In the genomic region with DNA sequence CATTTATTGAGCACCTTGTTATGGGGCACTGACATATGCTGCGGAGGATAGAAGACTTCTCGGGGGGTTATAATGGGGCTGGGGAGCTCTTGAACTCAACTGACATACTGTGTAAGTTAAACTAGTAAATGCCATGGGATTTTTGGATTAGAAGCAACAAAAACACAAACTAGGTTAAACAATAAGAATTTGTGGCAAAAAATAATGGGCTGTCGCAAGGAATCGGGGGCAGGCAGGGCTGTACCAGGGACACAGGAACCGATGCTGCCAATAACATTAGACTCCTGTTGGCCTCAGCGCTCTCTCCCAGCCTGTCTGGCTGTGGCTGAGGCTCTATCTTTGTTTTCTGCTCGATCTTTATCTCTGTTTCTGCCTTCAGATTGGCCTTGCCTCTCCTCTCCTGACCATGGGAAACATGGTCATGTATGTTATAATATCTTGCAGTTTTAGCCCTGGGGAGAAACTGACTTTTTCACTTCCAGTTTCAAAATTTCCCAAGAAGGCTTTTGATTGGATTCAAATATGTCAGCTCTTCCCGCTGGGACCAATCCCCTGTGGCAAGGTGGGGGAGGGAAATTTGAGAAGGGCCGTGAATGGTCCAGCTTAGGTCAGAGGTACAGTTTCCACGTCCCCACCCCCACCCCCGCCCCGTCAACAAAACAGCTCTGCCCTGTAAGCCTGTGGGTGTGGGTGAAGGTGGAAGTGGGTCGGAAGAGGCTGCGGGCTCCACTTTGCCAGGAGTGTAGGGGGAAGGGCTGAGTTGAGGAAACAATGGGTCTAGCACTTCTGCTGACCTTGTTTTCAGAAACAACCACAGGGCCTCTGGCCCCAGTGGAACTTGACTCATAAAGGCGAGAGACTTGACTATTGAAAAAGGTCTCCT, we compare ENCODE assay signal across 8 cellular contexts.
A peak's percentile ranks its signal among the peaks of the same experiment; 100 is the strongest.
DNase-seq lines count a peak whose midpoint lies in the region; ATAC-seq, FAIRE-seq and TF ChIP-seq lines count a peak whose summit lies in the region.

No MANE protein-coding gene starts in this region.

- DNase-seq in DMS153 treated with DMSO at 0.1 percent for 48 hours (lab: John Stamatoyannopoulos, UW; ENCODE audit: unreplicated experiment), result peak; percentile 94
- DNase-seq in HTR-8/SVneo (ENCODE audit: insufficient read length, low spot score), result peak; percentile 71
- peak; percentile 82 to 94 (median 90) for DNase-seq in adrenal gland
- DNase-seq in left ventricle myocardium inferior, result peak; percentile 71
- DNase-seq in pulmonary artery endothelial cell (ENCODE audit: low read depth, low spot score), result peak; percentile 79
- DNase-seq in cortex of kidney (lab: John Stamatoyannopoulos, UW), result no peak

- intact Hi-C loops in adrenal gland (cut with DNase I), result loop anchor here (5.0 to 10.0 kb wide), 2 partner anchors 161 to 294 kb away; partner anchors contain the start of gene TBL1XR1 (in 2 of the 2)
- intact Hi-C loops in left ventricle myocardium inferior (cut with micrococcal nuclease), result loop anchor here (2.0 kb wide), 1 partner anchor 160 kb away; no protein-coding TSS in a partner anchor

- 7 to 15% (median 8%) methylated on average over 13 to 15 of the region's 15 CpGs for WGBS in adrenal gland, 4 donors

- H3K36me3 ChIP-seq in adrenal gland (replicated peaks in 1 of 2), result no peaks in the 10 kb centered on the region
- H3K36me3 ChIP-seq in left ventricle myocardium inferior, result no peaks in the 10 kb centered on the region

- no peaks in the 10 kb centered on the region for H3K9me3 ChIP-seq in adrenal gland (replicated peaks in 1 of 3)
- H3K9me3 ChIP-seq in left ventricle myocardium inferior (replicated peaks), result no peaks in the 10 kb centered on the region

- H3K4me3 ChIP-seq in adrenal gland (peak overlapping the region in 2 of 4 donors; percentile 5 to 48), left ventricle myocardium inferior (peak overlapping the region; percentile 62)

- ATAC-seq in GM21423 (IDR thresholded peaks at IDR 0.05; ENCODE audit: unreplicated experiment) (peak; percentile 47), SK-N-SH treated with all-trans-retinoic acid at 6 μM for 48 hours (peak; percentile 28)

- TF ChIP-seq POLR2A in adrenal gland (IDR thresholded peaks at IDR 0.05), result peak; percentile 30 to 79

- peak in 1 of 6 experiments; percentile 8 for TF ChIP-seq CTCF in adrenal gland (IDR thresholded peaks at IDR 0.05)
- TF ChIP-seq CTCF in left ventricle myocardium inferior (IDR thresholded peaks at IDR 0.05; ENCODE audit: borderline replicate concordance), result peak; percentile 12

- no peak for FAIRE-seq in HTR-8/SVneo (lab: Jason Lieb, UNC)

- H3K4me1 ChIP-seq in adrenal gland (replicated peaks in 1 of 2), result peaks cover 37 to 42% of the 10 kb centered on the region in 2 donors
- peaks cover 73% of the 10 kb centered on the region for H3K4me1 ChIP-seq in left ventricle myocardium inferior

- peak overlapping the region; percentile 87 to 96 (median 94) for H3K27ac ChIP-seq in adrenal gland
- peak overlapping the region; percentile 91 for H3K27ac ChIP-seq in left ventricle myocardium inferior (replicated peaks)

- H3K27me3 ChIP-seq in adrenal gland (no peaks in the 10 kb centered on the region), left ventricle myocardium inferior (ENCODE audit: low read depth) (no peaks in the 10 kb centered on the region)

TF ChIP-seq in SK-N-SH treated with all-trans-retinoic acid at 6 μM for 48 hours, 23 proteins besides CTCF, POLR2A, EP300 and RAD21:
- TF ChIP-seq CSDC2 (CRISPR knock-in tag; IDR thresholded peaks at IDR 0.05), result no peak
- no peak for TF ChIP-seq BACH2 (CRISPR knock-in tag; IDR thresholded peaks at IDR 0.05; ENCODE audit: borderline replicate concordance)
- no peak for TF ChIP-seq OSR1 (CRISPR knock-in tag; IDR thresholded peaks at IDR 0.05)
- TF ChIP-seq, protein P1, sequence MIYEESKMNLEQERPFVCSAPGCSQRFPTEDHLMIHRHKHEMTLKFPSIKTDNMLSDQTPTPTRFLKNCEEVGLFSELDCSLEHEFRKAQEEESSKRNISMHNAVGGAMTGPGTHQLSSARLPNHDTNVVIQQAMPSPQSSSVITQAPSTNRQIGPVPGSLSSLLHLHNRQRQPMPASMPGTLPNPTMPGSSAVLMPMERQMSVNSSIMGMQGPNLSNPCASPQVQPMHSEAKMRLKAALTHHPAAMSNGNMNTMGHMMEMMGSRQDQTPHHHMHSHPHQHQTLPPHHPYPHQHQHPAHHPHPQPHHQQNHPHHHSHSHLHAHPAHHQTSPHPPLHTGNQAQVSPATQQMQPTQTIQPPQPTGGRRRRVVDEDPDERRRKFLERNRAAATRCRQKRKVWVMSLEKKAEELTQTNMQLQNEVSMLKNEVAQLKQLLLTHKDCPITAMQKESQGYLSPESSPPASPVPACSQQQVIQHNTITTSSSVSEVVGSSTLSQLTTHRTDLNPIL (CRISPR knock-in tag; IDR thresholded peaks at IDR 0.05; ENCODE audit: low read depth), result no peak
- 0 out of 2 replicates have a peak, but pooled peaks have one; percentile 6 for TF ChIP-seq ISL1 (CRISPR knock-in tag; IDR thresholded peaks at IDR 0.05)
TF ChIP-seq in SK-N-SH treated with all-trans-retinoic acid at 6 μM for 48 hours: peak in this region for 1.
